ENCODE assay signal across 8 cellular contexts in the genomic region with DNA sequence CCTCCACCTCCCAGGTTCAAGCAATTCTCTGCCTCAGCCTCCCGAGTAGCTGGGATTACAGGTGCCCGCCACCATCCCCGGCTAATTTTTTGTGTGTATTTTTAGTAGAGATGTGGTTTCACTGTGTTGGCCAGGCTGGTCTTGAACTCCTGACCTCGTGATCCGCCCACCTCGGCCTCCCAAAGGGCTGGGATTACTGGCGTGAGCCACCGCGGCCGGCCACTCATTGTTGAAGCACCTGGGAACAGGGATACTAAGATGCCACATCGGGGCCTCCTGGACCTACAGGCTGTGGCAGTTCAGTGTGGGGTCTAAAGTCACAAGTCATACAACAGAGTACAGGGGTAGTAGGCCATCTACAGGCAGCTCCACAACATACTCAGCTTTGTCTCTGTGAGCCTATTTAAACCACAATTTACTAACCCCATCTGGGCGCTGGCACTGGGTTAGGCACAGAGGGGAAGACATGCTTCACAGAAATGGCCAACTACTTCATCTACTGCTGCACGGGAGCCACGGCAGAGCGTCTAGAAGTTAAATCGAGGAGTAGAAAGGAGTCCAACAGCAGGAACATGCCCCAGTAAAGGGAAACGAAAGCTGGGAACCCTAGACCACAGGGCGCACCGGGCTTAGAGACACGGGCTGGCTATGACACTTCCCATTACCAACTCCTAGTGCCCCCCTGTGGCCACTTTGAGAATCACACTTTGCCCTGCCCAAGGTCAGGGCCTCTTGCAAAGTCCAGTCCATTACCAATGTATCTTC. TPM values are rescaled to one million over a fixed set of nuclear protein-coding genes. Genes with fewer than 3 reads are reported as not detected.
DNase-seq lines count a peak whose midpoint lies in the region; ATAC-seq and TF ChIP-seq lines count a peak whose summit lies in the region.

No MANE protein-coding gene starts in this region.

- H3K4me1 ChIP-seq in uterus = peaks cover under 1 to 11% of the 10 kb centered on the region in 2 donors

- peak; percentile 5 for TF ChIP-seq CTCF in GM12801 (IDR thresholded peaks at IDR 0.05; ENCODE audit: extremely low read depth, insufficient read length)
- peak; percentile 88 to 92 (median 91) for TF ChIP-seq CTCF in uterus (IDR thresholded peaks at IDR 0.05)

- H3K36me3 ChIP-seq in uterus = no peaks in the 10 kb centered on the region

- DNase-seq in NCI-H1048 (lab: John Stamatoyannopoulos, UW) (peak; percentile 66), left ventricle myocardium superior (peak; percentile 94), renal cortical epithelial cell (ENCODE audit: low read depth) (peak; percentile 84), uterus (peak; percentile 91 to 95)

- no peaks in the 10 kb centered on the region for H3K27me3 ChIP-seq in uterus

- H3K9me3 Mint-ChIP-seq in T-helper 1 cell treated with Interleukin-12 subunit alpha and Interleukin-12 subunit beta and Interleukin-4 antibody, amounts not matched to agents 30 μg/mL and 1 μg/mL, for 36 hours = no peaks in the 10 kb centered on the region

- peak overlapping the region; percentile 98 for H3K27ac Mint-ChIP-seq in T-helper 1 cell treated with Interleukin-12 subunit alpha and Interleukin-12 subunit beta and Interleukin-4 antibody, amounts not matched to agents 30 μg/mL and 1 μg/mL, for 36 hours

- H3K9me3 ChIP-seq in uterus = no peaks in the 10 kb centered on the region

- ATAC-seq in left ventricle myocardium superior (peak; percentile 5), GM19035 (IDR thresholded peaks at IDR 0.05; ENCODE audit: unreplicated experiment) (no peak)

- no peaks in the 10 kb centered on the region for H3K27me3 Mint-ChIP-seq in T-helper 1 cell treated with Interleukin-12 subunit alpha and Interleukin-12 subunit beta and Interleukin-4 antibody, amounts not matched to agents 30 μg/mL and 1 μg/mL, for 36 hours (ENCODE audit: low read depth)

- H3K27ac ChIP-seq in angular gyrus (ENCODE audit: low read depth, low read length) = peak overlapping the region; percentile 44
- H3K27ac ChIP-seq in uterus = peak overlapping the region; percentile 99 to 100

- H3K4me3 ChIP-seq in uterus = no peak overlapping the region

- intact Hi-C loops in left ventricle myocardium superior (cut with micrococcal nuclease) = no loop called here
- intact Hi-C loops in uterus (cut with DNase I; ENCODE audit: low total_unique reads) = no loop called here

- H3K4me1 Mint-ChIP-seq in T-helper 1 cell treated with Interleukin-12 subunit alpha and Interleukin-12 subunit beta and Interleukin-4 antibody, amounts not matched to agents 30 μg/mL and 1 μg/mL, for 36 hours (ENCODE audit: low read depth) = peaks cover 50% of the 10 kb centered on the region

- H3K36me3 Mint-ChIP-seq in T-helper 1 cell treated with Interleukin-12 subunit alpha and Interleukin-12 subunit beta and Interleukin-4 antibody, amounts not matched to agents 30 μg/mL and 1 μg/mL, for 36 hours (ENCODE audit: low read depth) = peaks cover 29% of the 10 kb centered on the region

- H3K4me3 Mint-ChIP-seq in T-helper 1 cell treated with Interleukin-12 subunit alpha and Interleukin-12 subunit beta and Interleukin-4 antibody, amounts not matched to agents 30 μg/mL and 1 μg/mL, for 36 hours = peak overlapping the region; percentile 63

- peak in 1 of 2 donors; percentile 43 for TF ChIP-seq POLR2A in uterus (IDR thresholded peaks at IDR 0.05)

RNA-seq across cellular contexts. Expression of gene VAMP2, which starts 4.3 kb away (rescaled TPM):
- 62.3 TPM for total RNA-seq in left ventricle myocardium superior
- total RNA-seq in renal cortical epithelial cell = 2.6 and 6.2 TPM in 2 replicates
- total RNA-seq in uterus = 100 to 1,000 TPM in 1 of 4 donors, 10 to 100 TPM in 2, 1 to 10 TPM in 1; 6.7 to 150 (median 14.1) TPM

RNA-seq across cellular contexts. Expression of gene PER1, which starts 6.2 kb away (rescaled TPM):
- total RNA-seq in left ventricle myocardium superior = 126 TPM
- 4.3 and 34.5 TPM in 2 replicates for total RNA-seq in renal cortical epithelial cell
- total RNA-seq in uterus = 100 to 1,000 TPM in 3 of 4 donors, 10 to 100 TPM in 1; 20.0 to 396 (median 163) TPM

RNA-seq across cellular contexts. Expression of gene TMEM107, which starts 17.7 kb away (rescaled TPM):
- total RNA-seq in left ventricle myocardium superior (5.2 TPM), renal cortical epithelial cell (22.7 and 24.0 TPM in 2 replicates), uterus (10 to 100 TPM in 3 of 4 donors, under 1 TPM in 1; 0.77 to 42.6 (median 25.1) TPM)

RNA-seq across cellular contexts. Expression of gene BORCS6, which starts 31.5 kb away (rescaled TPM):
- total RNA-seq in left ventricle myocardium superior (9.4 TPM), renal cortical epithelial cell (11.5 and 12.9 TPM in 2 replicates), uterus (1 to 10 TPM in 3 of 4 donors, under 1 TPM in 1; under 0.01 to 9.0 (median 6.1) TPM)

RNA-seq across cellular contexts. Expression of gene HES7, which starts 34.5 kb away (rescaled TPM):
- total RNA-seq in left ventricle myocardium superior = not detected
- total RNA-seq in renal cortical epithelial cell = not detected in 2 replicates
- total RNA-seq in uterus = under 1 TPM in 1 of 4 donors, not detected in 3; 0.61 TPM
